ENCODE assay signal across 9 cellular contexts in genomic region chr9:128215491-128216404, GRCh38. TPM values are rescaled to one million over a fixed set of nuclear protein-coding genes. Genes with fewer than 3 reads are reported as not detected.
DNase-seq lines count a peak whose midpoint lies in the region; ATAC-seq and TF ChIP-seq lines count a peak whose summit lies in the region.
"Had no signal": no experiment of that assay in that cellular context is flagged by ENCODE, and none has a peak within 500 bp of the region (broad histone marks: within the 10 kb centered on the region; RNA-seq: fewer than 3 reads in every experiment).

No MANE protein-coding gene starts in this region.

- intact Hi-C loops in lower lobe of right lung (cut with DNase I) (no loop called here), tibial artery (cut with DNase I; ENCODE audit: low total_unique reads) (no loop called here)

- H3K36me3 Mint-ChIP-seq in activated T-cell treated with anti-CD3 and anti-CD28 coated beads, Interleukin-2, amount 50 U/mL, for 4 hours (ENCODE audit: insufficient read depth) = no peaks in the 10 kb centered on the region

- no peak overlapping the region for H3K4me3 Mint-ChIP-seq in activated T-cell treated with anti-CD3 and anti-CD28 coated beads, Interleukin-2, amount 50 U/mL, for 4 hours
- H3K4me3 Mint-ChIP-seq: IgD-negative memory B cell had no signal

- peaks cover 12% of the 10 kb centered on the region for H3K4me1 Mint-ChIP-seq in activated T-cell treated with anti-CD3 and anti-CD28 coated beads, Interleukin-2, amount 50 U/mL, for 4 hours (ENCODE audit: low read depth)

- peak; percentile 80 for DNase-seq in HT1080 (ENCODE audit: low read depth)
- DNase-seq in cardiac fibroblast (ENCODE audit: low read depth in 2 of 2) = peak; percentile 67 to 70
- no peak for DNase-seq in lower lobe of right lung
- DNase-seq in tibial artery = peak; percentile 74 to 81
- DNase-seq in NCI-H526 treated with DMSO at 0.1 percent for 48 hours (lab: John Stamatoyannopoulos, UW) = no peak
- DNase-seq in activated T-cell treated with anti-CD3 and anti-CD28 coated beads, Interleukin-2, amount 50 U/mL, for 4 hours = no peak

- H3K9me3 ChIP-seq in lower lobe of right lung (no peaks in the 10 kb centered on the region), tibial artery (no peaks in the 10 kb centered on the region)

- TF ChIP-seq CTCF in cardiac fibroblast (IDR thresholded peaks at IDR 0.05; ENCODE audit: low read depth, low read length) = no peak
- TF ChIP-seq CTCF in lower lobe of right lung (IDR thresholded peaks at IDR 0.05) = no peak
- no peak for TF ChIP-seq CTCF in tibial artery (IDR thresholded peaks at IDR 0.05)

- H3K4me3 ChIP-seq in cardiac fibroblast (replicated peaks in 1 of 2; ENCODE audit: low read depth in 2 of 2, low read length in 2 of 2) (no peak overlapping the region), lower lobe of right lung (no peak overlapping the region), tibial artery (no peak overlapping the region)

- no peak for ATAC-seq in lower lobe of right lung
- no peak for ATAC-seq in activated T-cell treated with anti-CD3 and anti-CD28 coated beads, Interleukin-2, amount 50 U/mL, for 4 hours
- ATAC-seq in GM19324 (IDR thresholded peaks at IDR 0.05; ENCODE audit: low FRiP score, unreplicated experiment) = no peak
- ATAC-seq in HG03442 (IDR thresholded peaks at IDR 0.05; ENCODE audit: unreplicated experiment) = no peak

- H3K36me3 ChIP-seq in lower lobe of right lung = no peaks in the 10 kb centered on the region
- no peaks in the 10 kb centered on the region for H3K36me3 ChIP-seq in tibial artery

- peaks cover 20% of the 10 kb centered on the region for H3K4me1 ChIP-seq in lower lobe of right lung
- H3K4me1 ChIP-seq in tibial artery = peaks cover 0 to 13% (median 11%) of the 10 kb centered on the region in 4 donors

- no peaks in the 10 kb centered on the region for H3K9me3 Mint-ChIP-seq in activated T-cell treated with anti-CD3 and anti-CD28 coated beads, Interleukin-2, amount 50 U/mL, for 4 hours
- H3K9me3 Mint-ChIP-seq: IgD-negative memory B cell had no signal

- peak overlapping the region; percentile 24 for H3K27ac ChIP-seq in lower lobe of right lung
- peak overlapping the region; percentile 31 to 51 for H3K27ac ChIP-seq in tibial artery

- H3K27me3 ChIP-seq in lower lobe of right lung (ENCODE audit: low read depth) = no peaks in the 10 kb centered on the region
- peaks cover 0 to 18% of the 10 kb centered on the region in 2 donors for H3K27me3 ChIP-seq in tibial artery

- H3K27me3 Mint-ChIP-seq in activated T-cell treated with anti-CD3 and anti-CD28 coated beads, Interleukin-2, amount 50 U/mL, for 4 hours (ENCODE audit: low read depth) = peaks cover 6% of the 10 kb centered on the region

RNA-seq across cellular contexts. Expression of gene DNM1, which starts 12.6 kb away (rescaled TPM):
- 12.9 and 18.9 TPM in 2 replicates for total RNA-seq in HT1080 (2014; rRNA removed; shearing (Covaris generic))
- 10.6 and 11.1 TPM in 2 replicates for polyA plus RNA-seq in HT1080 (2015; cell fraction: cytosol; rRNA removed)
- polyA plus RNA-seq in HT1080 (2015; cell fraction: nucleus; rRNA removed) = 59.6 and 62.9 TPM in 2 replicates
- 8.8 TPM for total RNA-seq in lower lobe of right lung
- total RNA-seq in activated T-cell treated with anti-CD3 and anti-CD28 coated beads, Interleukin-2, amount 50 U/mL, for 4 hours = under 1 TPM; 0.32 to 0.43 (median 0.40) TPM

RNA-seq across cellular contexts. Expression of gene CIZ1, which starts 24.4 kb away (rescaled TPM):
- total RNA-seq in HT1080 (2014; rRNA removed; shearing (Covaris generic)) = 54.7 and 82.9 TPM in 2 replicates
- polyA plus RNA-seq in HT1080 (2015; cell fraction: cytosol; rRNA removed) = 81.1 and 96.0 TPM in 2 replicates
- 93.2 and 93.6 TPM in 2 replicates for polyA plus RNA-seq in HT1080 (2015; cell fraction: nucleus; rRNA removed)
- 98.5 TPM for total RNA-seq in lower lobe of right lung
- total RNA-seq in activated T-cell treated with anti-CD3 and anti-CD28 coated beads, Interleukin-2, amount 50 U/mL, for 4 hours = 100 to 1,000 TPM; 117 to 128 (median 124) TPM

RNA-seq across cellular contexts. Expression of gene BBLN, which starts 55.7 kb away (rescaled TPM):
- 79.8 and 119 TPM in 2 replicates for total RNA-seq in HT1080 (2014; rRNA removed; shearing (Covaris generic))
- polyA plus RNA-seq in HT1080 (2015; cell fraction: cytosol; rRNA removed) = 194 and 203 TPM in 2 replicates
- polyA plus RNA-seq in HT1080 (2015; cell fraction: nucleus; rRNA removed) = 34.4 and 34.7 TPM in 2 replicates
- total RNA-seq in lower lobe of right lung = 47.9 TPM
- 10 to 100 TPM; 71.0 to 72.7 (median 71.6) TPM for total RNA-seq in activated T-cell treated with anti-CD3 and anti-CD28 coated beads, Interleukin-2, amount 50 U/mL, for 4 hours

Comparison
In these comparisons a context has a peak if more than half of its experiments do, and no peak if none do; other contexts are left out.
1. DNase-seq: peak in HT1080 (single experiment), cardiac fibroblast (2 of 2) and tibial artery (2 of 2); none in lower lobe of right lung (single experiment), NCI-H526 treated with DMSO at 0.1 percent for 48 hours (single experiment) and activated T-cell treated with anti-CD3 and anti-CD28 coated beads, Interleukin-2, amount 50 U/mL, for 4 hours (single experiment).